39 cellular contexts compared by ENCODE assay signal in genomic region chr7:129482781-129483180, GRCh38. TPM values are rescaled to one million over a fixed set of nuclear protein-coding genes. Genes with fewer than 3 reads are reported as not detected.
"Had no signal": no experiment of that assay in that cellular context is flagged by ENCODE, and none has a peak within 500 bp of the region (broad histone marks: within the 10 kb centered on the region; RNA-seq: fewer than 3 reads in every experiment).

No MANE protein-coding gene starts in this region.

- H3K27me3 ChIP-seq: adrenal gland, ascending aorta, body of pancreas, brain microvascular endothelial cell, breast epithelium, cardiac muscle cell had no signal

- H3K36me3 ChIP-seq: adrenal gland, ascending aorta, brain microvascular endothelial cell, breast epithelium had no signal

- H3K4me3 Mint-ChIP-seq: activated naive CD4-positive, alpha-beta T cell treated with anti-CD3 and anti-CD28 coated beads for 36 hours; activated naive CD4-positive, alpha-beta T cell treated with anti-CD3 and anti-CD28 coated beads, Interleukin-2, amount 10 ng/mL, durations not matched to agents 7 days and 5 days; activated naive CD4-positive, alpha-beta T cell treated with anti-CD3 and anti-CD28 coated beads, Interleukin-2, amount 50 U/mL, for 24 hours; activated naive CD8-positive, alpha-beta T cell; activated naive CD8-positive, alpha-beta T cell treated with anti-CD3 and anti-CD28 coated beads for 36 hours; activated naive CD8-positive, alpha-beta T cell treated with anti-CD3 and anti-CD28 coated beads, Interleukin-2, amount 10 ng/mL, durations not matched to agents 7 days and 5 days; activated naive CD8-positive, alpha-beta T cell treated with anti-CD3 and anti-CD28 coated beads, Interleukin-2, amount 50 U/mL, for 24 hours; activated T-cell treated with anti-CD3 and anti-CD28 coated beads, Interleukin-2, amount 50 U/mL, for 24 hours; activated T-cell treated with anti-CD3 and anti-CD28 coated beads, Interleukin-2, amount 50 U/mL, for 4 hours; activated T-cell treated with anti-CD3 and anti-CD28 coated beads, Interleukin-2, amount 50 U/mL, for 72 hours; activated T-helper 1 cell treated with anti-CD3 and anti-CD28 coated beads, Interleukin-12 subunit alpha, Interleukin-12 subunit beta, Interleukin-2, Interleukin-4 antibody, amounts not matched to agents 30 ng/mL and 10 ng/mL and 1 ng/mL, durations not matched to agents 14 hours and 24 hours and 36 hours; activated T-helper 17 cell treated with anti-CD3 and anti-CD28 coated beads, Interleukin-2, amount 50 U/mL, for 72 hours; brain; central memory CD8-positive, alpha-beta T cell had no signal

- DNase-seq: activated effector memory CD4-positive, alpha-beta T cell treated with anti-CD3 and anti-CD28 coated beads, Interleukin-2, amount 50 U/mL, for 16 hours; activated effector memory CD4-positive, alpha-beta T cell treated with Interleukin-2 at 50 U/mL for 16 hours; activated gamma-delta T cell; activated gamma-delta T cell treated with Interleukin-2 at 50 U/mL for 16 hours; activated naive CD4-positive, alpha-beta T cell; activated naive CD4-positive, alpha-beta T cell treated with anti-CD3 and anti-CD28 coated beads for 36 hours; activated naive CD4-positive, alpha-beta T cell treated with anti-CD3 and anti-CD28 coated beads, Interleukin-2, amount 10 ng/mL, durations not matched to agents 7 days and 5 days; activated naive CD4-positive, alpha-beta T cell treated with anti-CD3 and anti-CD28 coated beads, Interleukin-2, amount 50 U/mL, for 16 hours; activated naive CD4-positive, alpha-beta T cell treated with Interleukin-2 at 50 U/mL for 16 hours; activated naive CD8-positive, alpha-beta T cell treated with anti-CD3 and anti-CD28 coated beads for 36 hours; activated naive CD8-positive, alpha-beta T cell treated with anti-CD3 and anti-CD28 coated beads, Interleukin-2, amount 10 ng/mL, durations not matched to agents 7 days and 5 days; activated naive CD8-positive, alpha-beta T cell treated with anti-CD3 and anti-CD28 coated beads, Interleukin-2, amount 50 U/mL, for 24 hours; activated T-cell treated with anti-CD3 and anti-CD28 coated beads, Interleukin-2, amount 50 U/mL, for 24 hours; activated T-cell treated with anti-CD3 and anti-CD28 coated beads, Interleukin-2, amount 50 U/mL, for 4 hours; activated T-cell treated with anti-CD3 and anti-CD28 coated beads, Interleukin-2, amount 50 U/mL, for 48 hours; activated T-cell treated with anti-CD3 and anti-CD28 coated beads, Interleukin-2, amount 50 U/mL, for 72 hours; adrenal gland; amniotic stem cell; amygdala; anterior cingulate cortex; aorta; body of pancreas; brain microvascular endothelial cell; caudate nucleus; central memory CD4-positive, alpha-beta T cell; cerebellar nuclear complex had no signal

- ATAC-seq: activated naive CD4-positive, alpha-beta T cell treated with anti-CD3 and anti-CD28 coated beads, Interleukin-2, amount 50 U/mL, for 72 hours; activated naive CD8-positive, alpha-beta T cell treated with anti-CD3 and anti-CD28 coated beads, Interleukin-2, amount 50 U/mL, for 24 hours; activated T-cell treated with anti-CD3 and anti-CD28 coated beads, Interleukin-2, amount 50 U/mL, for 4 hours; activated T-cell treated with anti-CD3 and anti-CD28 coated beads, Interleukin-2, amount 50 U/mL, for 72 hours; activated T-helper 17 cell treated with anti-CD3 and anti-CD28 coated beads, Interleukin-2, amount 50 U/mL, for 72 hours; body of pancreas had no signal

- FAIRE-seq: bronchial epithelial cell had no signal

- H3K36me3 Mint-ChIP-seq: activated naive CD8-positive, alpha-beta T cell; activated naive CD8-positive, alpha-beta T cell treated with anti-CD3 and anti-CD28 coated beads, Interleukin-2, amount 10 ng/mL, durations not matched to agents 7 days and 5 days had no signal

- H3K4me3 ChIP-seq: adrenal gland, ascending aorta, body of pancreas, breast epithelium, cardiac muscle cell had no signal

- H3K4me1 Mint-ChIP-seq: activated naive CD4-positive, alpha-beta T cell treated with anti-CD3 and anti-CD28 coated beads, Interleukin-2, amount 10 ng/mL, durations not matched to agents 7 days and 5 days; activated naive CD4-positive, alpha-beta T cell treated with anti-CD3 and anti-CD28 coated beads, Interleukin-2, amount 50 U/mL, for 24 hours; activated naive CD8-positive, alpha-beta T cell treated with anti-CD3 and anti-CD28 coated beads for 36 hours; activated naive CD8-positive, alpha-beta T cell treated with anti-CD3 and anti-CD28 coated beads, Interleukin-2, amount 10 ng/mL, durations not matched to agents 7 days and 5 days; activated naive CD8-positive, alpha-beta T cell treated with anti-CD3 and anti-CD28 coated beads, Interleukin-2, amount 50 U/mL, for 24 hours; activated T-helper 17 cell treated with anti-CD3 and anti-CD28 coated beads, Interleukin-2, amount 50 U/mL, for 72 hours; brain; central memory CD8-positive, alpha-beta T cell had no signal

- H3K4me1 ChIP-seq: adrenal gland, ascending aorta, body of pancreas, breast epithelium had no signal

- H3K27ac ChIP-seq: adrenal gland, ascending aorta, body of pancreas, brain microvascular endothelial cell, breast epithelium, cardiac muscle cell had no signal

- H3K27ac Mint-ChIP-seq: activated naive CD4-positive, alpha-beta T cell treated with anti-CD3 and anti-CD28 coated beads for 36 hours; activated naive CD4-positive, alpha-beta T cell treated with anti-CD3 and anti-CD28 coated beads, Interleukin-2, amount 10 ng/mL, durations not matched to agents 7 days and 5 days; activated naive CD4-positive, alpha-beta T cell treated with anti-CD3 and anti-CD28 coated beads, Interleukin-2, amount 50 U/mL, for 24 hours; activated naive CD4-positive, alpha-beta T cell treated with anti-CD3 and anti-CD28 coated beads, Interleukin-2, amount 50 U/mL, for 72 hours; activated naive CD8-positive, alpha-beta T cell; activated naive CD8-positive, alpha-beta T cell treated with anti-CD3 and anti-CD28 coated beads for 36 hours; activated naive CD8-positive, alpha-beta T cell treated with anti-CD3 and anti-CD28 coated beads, Interleukin-2, amount 10 ng/mL, durations not matched to agents 7 days and 5 days; activated naive CD8-positive, alpha-beta T cell treated with anti-CD3 and anti-CD28 coated beads, Interleukin-2, amount 50 U/mL, for 24 hours; activated T-cell treated with anti-CD3 and anti-CD28 coated beads, Interleukin-2, amount 50 U/mL, for 24 hours; activated T-cell treated with anti-CD3 and anti-CD28 coated beads, Interleukin-2, amount 50 U/mL, for 72 hours; activated T-helper 1 cell treated with anti-CD3 and anti-CD28 coated beads, Interleukin-12 subunit alpha, Interleukin-12 subunit beta, Interleukin-2, Interleukin-4 antibody, amounts not matched to agents 30 ng/mL and 10 ng/mL and 1 ng/mL, durations not matched to agents 14 hours and 24 hours and 36 hours; activated T-helper 17 cell treated with anti-CD3 and anti-CD28 coated beads, Interleukin-2, amount 50 U/mL, for 72 hours; activated T-helper 2 cell treated with anti-CD3 and anti-CD28 coated beads, Interferon-gamma antibody, Interleukin-2, Interleukin-4, amounts not matched to agents 10 μg/mL and 5 μg/mL and 100 μg/mL, durations not matched to agents 14 hours and 24 hours and 36 hours; brain had no signal

- H3K9me3 ChIP-seq: adrenal gland, ascending aorta, body of pancreas, breast epithelium had no signal

- H3K9me3 Mint-ChIP-seq: activated naive CD4-positive, alpha-beta T cell treated with anti-CD3 and anti-CD28 coated beads for 36 hours; activated naive CD4-positive, alpha-beta T cell treated with anti-CD3 and anti-CD28 coated beads, Interleukin-2, amount 10 ng/mL, durations not matched to agents 7 days and 5 days; activated naive CD4-positive, alpha-beta T cell treated with anti-CD3 and anti-CD28 coated beads, Interleukin-2, amount 50 U/mL, for 24 hours; activated naive CD4-positive, alpha-beta T cell treated with anti-CD3 and anti-CD28 coated beads, Interleukin-2, amount 50 U/mL, for 72 hours; activated naive CD8-positive, alpha-beta T cell treated with anti-CD3 and anti-CD28 coated beads for 36 hours; activated naive CD8-positive, alpha-beta T cell treated with anti-CD3 and anti-CD28 coated beads, Interleukin-2, amount 10 ng/mL, durations not matched to agents 7 days and 5 days; activated naive CD8-positive, alpha-beta T cell treated with anti-CD3 and anti-CD28 coated beads, Interleukin-2, amount 50 U/mL, for 24 hours; activated T-cell treated with anti-CD3 and anti-CD28 coated beads, Interleukin-2, amount 50 U/mL, for 24 hours; activated T-cell treated with anti-CD3 and anti-CD28 coated beads, Interleukin-2, amount 50 U/mL, for 4 hours; activated T-cell treated with anti-CD3 and anti-CD28 coated beads, Interleukin-2, amount 50 U/mL, for 72 hours; activated T-helper 1 cell treated with anti-CD3 and anti-CD28 coated beads, Interleukin-12 subunit alpha, Interleukin-12 subunit beta, Interleukin-2, Interleukin-4 antibody, amounts not matched to agents 30 ng/mL and 10 ng/mL and 1 ng/mL, durations not matched to agents 14 hours and 24 hours and 36 hours; activated T-helper 17 cell treated with anti-CD3 and anti-CD28 coated beads, Interleukin-2, amount 50 U/mL, for 72 hours; activated T-helper 2 cell treated with anti-CD3 and anti-CD28 coated beads, Interferon-gamma antibody, Interleukin-2, Interleukin-4, amounts not matched to agents 10 μg/mL and 5 μg/mL and 100 μg/mL, durations not matched to agents 14 hours and 24 hours and 36 hours; central memory CD8-positive, alpha-beta T cell had no signal

- H3K27me3 Mint-ChIP-seq: activated naive CD4-positive, alpha-beta T cell treated with anti-CD3 and anti-CD28 coated beads, Interleukin-2, amount 10 ng/mL, durations not matched to agents 7 days and 5 days; activated naive CD4-positive, alpha-beta T cell treated with anti-CD3 and anti-CD28 coated beads, Interleukin-2, amount 50 U/mL, for 24 hours; activated naive CD8-positive, alpha-beta T cell; activated naive CD8-positive, alpha-beta T cell treated with anti-CD3 and anti-CD28 coated beads for 36 hours; activated naive CD8-positive, alpha-beta T cell treated with anti-CD3 and anti-CD28 coated beads, Interleukin-2, amount 10 ng/mL, durations not matched to agents 7 days and 5 days; activated naive CD8-positive, alpha-beta T cell treated with anti-CD3 and anti-CD28 coated beads, Interleukin-2, amount 50 U/mL, for 24 hours; activated T-cell treated with anti-CD3 and anti-CD28 coated beads, Interleukin-2, amount 50 U/mL, for 24 hours; activated T-helper 17 cell treated with anti-CD3 and anti-CD28 coated beads, Interleukin-2, amount 50 U/mL, for 72 hours; brain; central memory CD8-positive, alpha-beta T cell had no signal

RNA-seq across cellular contexts. Expression of gene SMKR1, which starts 19.6 kb away (rescaled TPM):
- total RNA-seq: aorta, ascending aorta, breast epithelium, cardiac muscle cell, cardiac septum had no signal
